Comparison of ENCODE assay signal across 9 cellular contexts in the genomic region with DNA sequence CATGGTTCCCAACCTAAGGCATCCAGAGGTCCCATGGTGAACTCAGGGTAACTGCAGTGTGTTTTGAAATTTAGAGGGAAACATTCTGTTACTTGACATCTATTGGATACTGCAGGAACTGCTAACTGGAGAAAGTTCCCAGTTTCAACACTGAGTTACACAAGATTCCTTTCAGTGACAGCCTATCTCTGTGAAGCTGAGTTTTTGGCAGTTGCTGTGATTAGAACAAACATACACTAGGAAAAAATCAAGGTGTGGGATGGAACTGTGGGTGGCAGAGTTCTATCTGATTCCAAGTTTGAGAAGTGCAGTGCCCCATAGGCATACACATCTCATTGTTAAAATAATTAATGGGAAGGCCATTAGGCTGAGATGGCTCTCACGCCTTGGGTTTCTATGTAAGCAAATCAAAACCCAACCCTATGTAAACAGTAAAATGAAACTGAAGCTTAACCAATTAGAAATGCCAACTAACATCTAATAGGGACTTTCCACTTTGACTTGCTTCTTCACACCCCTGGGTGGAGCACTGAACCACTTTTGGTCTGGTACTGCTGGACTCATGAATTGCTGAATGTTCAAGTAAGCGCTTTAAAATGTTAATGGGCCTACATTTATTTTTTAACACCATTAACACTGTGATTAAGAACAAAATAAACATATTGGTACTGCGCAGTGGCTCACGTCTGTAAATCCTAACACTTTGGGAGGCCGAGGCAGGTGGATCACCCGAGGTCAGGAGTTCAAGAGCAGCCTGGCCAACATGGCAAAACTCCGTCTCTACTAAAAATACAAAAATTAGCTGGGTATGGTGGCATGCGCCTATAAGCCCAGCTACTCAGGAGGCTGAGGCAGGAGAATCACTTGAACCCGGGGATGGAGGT. TPM values are rescaled to one million over a fixed set of nuclear protein-coding genes. Genes with fewer than 3 reads are reported as not detected.
DNase-seq lines count a peak whose midpoint lies in the region; ATAC-seq and TF ChIP-seq lines count a peak whose summit lies in the region.
"Had no signal": no experiment of that assay in that cellular context is flagged by ENCODE, and none has a peak within 500 bp of the region (broad histone marks: within the 10 kb centered on the region; RNA-seq: fewer than 3 reads in every experiment).

No MANE protein-coding gene starts in this region.

- peaks cover 5% of the 10 kb centered on the region for H3K36me3 Mint-ChIP-seq in activated T-helper 1 cell treated with anti-CD3 and anti-CD28 coated beads, Interleukin-12 subunit alpha, Interleukin-12 subunit beta, Interleukin-2, Interleukin-4 antibody, amounts not matched to agents 30 ng/mL and 10 ng/mL and 1 ng/mL, durations not matched to agents 14 hours and 24 hours and 36 hours (ENCODE audit: low read depth)

- H3K9me3 Mint-ChIP-seq in activated T-helper 1 cell treated with anti-CD3 and anti-CD28 coated beads, Interleukin-12 subunit alpha, Interleukin-12 subunit beta, Interleukin-2, Interleukin-4 antibody, amounts not matched to agents 30 ng/mL and 10 ng/mL and 1 ng/mL, durations not matched to agents 14 hours and 24 hours and 36 hours: peaks cover 2% of the 10 kb centered on the region

- H3K4me1 ChIP-seq in right lobe of liver: peaks cover 0 to 38% (median 8%) of the 10 kb centered on the region in 4 donors

- no peaks in the 10 kb centered on the region for H3K9me3 ChIP-seq in right lobe of liver
- H3K9me3 ChIP-seq: SJSA1 had no signal

- H3K27me3 Mint-ChIP-seq in activated T-helper 1 cell treated with anti-CD3 and anti-CD28 coated beads, Interleukin-12 subunit alpha, Interleukin-12 subunit beta, Interleukin-2, Interleukin-4 antibody, amounts not matched to agents 30 ng/mL and 10 ng/mL and 1 ng/mL, durations not matched to agents 14 hours and 24 hours and 36 hours (ENCODE audit: insufficient read depth): no peaks in the 10 kb centered on the region

- no peaks in the 10 kb centered on the region for H3K27me3 ChIP-seq in right lobe of liver
- H3K27me3 ChIP-seq: SJSA1 had no signal

- DNase-seq in GM10266 (ENCODE audit: extremely low spot score) (peak; percentile 62), right lobe of liver (no peak), SHP77 (lab: John Stamatoyannopoulos, UW) (no peak), cerebellar cortex (ENCODE audit: low spot score) (no peak), inferior parietal cortex (ENCODE audit: extremely low spot score) (no peak)
- peak; percentile 17 for DNase-seq in activated T-helper 1 cell treated with anti-CD3 and anti-CD28 coated beads, Interleukin-12 subunit alpha, Interleukin-12 subunit beta, Interleukin-2, Interleukin-4 antibody, amounts not matched to agents 30 ng/mL and 10 ng/mL and 1 ng/mL, durations not matched to agents 14 hours and 24 hours and 36 hours (ENCODE audit: low spot score)

- no peak overlapping the region for H3K4me3 ChIP-seq in right lobe of liver
- H3K4me3 ChIP-seq: SJSA1 had no signal

- no peak for TF ChIP-seq POLR2A in right lobe of liver (IDR thresholded peaks at IDR 0.05)

- no peaks in the 10 kb centered on the region for H3K36me3 ChIP-seq in right lobe of liver
- H3K36me3 ChIP-seq: SJSA1 had no signal

- H3K4me3 Mint-ChIP-seq in activated T-helper 1 cell treated with anti-CD3 and anti-CD28 coated beads, Interleukin-12 subunit alpha, Interleukin-12 subunit beta, Interleukin-2, Interleukin-4 antibody, amounts not matched to agents 30 ng/mL and 10 ng/mL and 1 ng/mL, durations not matched to agents 14 hours and 24 hours and 36 hours: no peak overlapping the region

- intact Hi-C loops in activated T-helper 1 cell treated with anti-CD3 and anti-CD28 coated beads, Interleukin-12 subunit alpha, Interleukin-12 subunit beta, Interleukin-2, Interleukin-4 antibody, amounts not matched to agents 30 ng/mL and 10 ng/mL and 1 ng/mL, durations not matched to agents 14 hours and 24 hours and 36 hours (cut with micrococcal nuclease): loop anchor here (1.0 to 2.0 kb wide), 3 partner anchors 45 to 192 kb away; no protein-coding TSS in a partner anchor
- intact Hi-C loops in right lobe of liver (cut with DNase I): no loop called here

- H3K27ac Mint-ChIP-seq in activated T-helper 1 cell treated with anti-CD3 and anti-CD28 coated beads, Interleukin-12 subunit alpha, Interleukin-12 subunit beta, Interleukin-2, Interleukin-4 antibody, amounts not matched to agents 30 ng/mL and 10 ng/mL and 1 ng/mL, durations not matched to agents 14 hours and 24 hours and 36 hours: peak overlapping the region; percentile 18

- peak overlapping the region in 2 of 3 donors; percentile 57 to 70 for H3K27ac ChIP-seq in right lobe of liver
- H3K27ac ChIP-seq: SJSA1 had no signal

- H3K4me1 Mint-ChIP-seq in activated T-helper 1 cell treated with anti-CD3 and anti-CD28 coated beads, Interleukin-12 subunit alpha, Interleukin-12 subunit beta, Interleukin-2, Interleukin-4 antibody, amounts not matched to agents 30 ng/mL and 10 ng/mL and 1 ng/mL, durations not matched to agents 14 hours and 24 hours and 36 hours (ENCODE audit: low read depth): peaks cover 38% of the 10 kb centered on the region

- TF ChIP-seq CTCF in GM10266 (IDR thresholded peaks at IDR 0.05; ENCODE audit: control insufficient read depth, insufficient read depth, low read depth, missing control alignments) (peak; percentile 51), right lobe of liver (IDR thresholded peaks at IDR 0.05) (peak; percentile 28 to 51 (median 46))

- 38% methylated on average over 9 of the region's 9 CpGs for WGBS in right lobe of liver (ENCODE audit: insufficient coverage, low coverage, low lambda C conversion rate, missing lambda C conversion rate)

- ATAC-seq in GM19468 (IDR thresholded peaks at IDR 0.05; ENCODE audit: extremely low read depth, unreplicated experiment) (peak; percentile 96), HG03520 (IDR thresholded peaks at IDR 0.05; ENCODE audit: unreplicated experiment) (peak; percentile 79), right lobe of liver (peak; percentile 85 to 92 (median 90))

RNA-seq across cellular contexts. Expression of a gene that starts 55.2 kb away (rescaled TPM):
- total RNA-seq in activated T-helper 1 cell treated with anti-CD3 and anti-CD28 coated beads, Interleukin-12 subunit alpha, Interleukin-12 subunit beta, Interleukin-2, Interleukin-4 antibody, amounts not matched to agents 30 ng/mL and 10 ng/mL and 1 ng/mL, durations not matched to agents 14 hours and 24 hours and 36 hours: 27.3 and 28.2 TPM in 2 replicates
- 10 to 100 TPM in 2 of 6 experiments, 1 to 10 TPM in 4; 7.8 to 16.0 (median 9.7) TPM for total RNA-seq in right lobe of liver

Comparison
In these comparisons a context has a peak if more than half of its experiments do, and no peak if none do; other contexts are left out.
1. DNase-seq: peak in GM10266 (single experiment) and activated T-helper 1 cell treated with anti-CD3 and anti-CD28 coated beads, Interleukin-12 subunit alpha, Interleukin-12 subunit beta, Interleukin-2, Interleukin-4 antibody, amounts not matched to agents 30 ng/mL and 10 ng/mL and 1 ng/mL, durations not matched to agents 14 hours and 24 hours and 36 hours (single experiment); none in right lobe of liver (0 of 3), SHP77 (0 of 2), cerebellar cortex (single experiment) and inferior parietal cortex (single experiment).
2. Peak in every context shown above with its lines, with median percentiles within 50 percentile points of each other: ATAC-seq.